In the genomic region with DNA sequence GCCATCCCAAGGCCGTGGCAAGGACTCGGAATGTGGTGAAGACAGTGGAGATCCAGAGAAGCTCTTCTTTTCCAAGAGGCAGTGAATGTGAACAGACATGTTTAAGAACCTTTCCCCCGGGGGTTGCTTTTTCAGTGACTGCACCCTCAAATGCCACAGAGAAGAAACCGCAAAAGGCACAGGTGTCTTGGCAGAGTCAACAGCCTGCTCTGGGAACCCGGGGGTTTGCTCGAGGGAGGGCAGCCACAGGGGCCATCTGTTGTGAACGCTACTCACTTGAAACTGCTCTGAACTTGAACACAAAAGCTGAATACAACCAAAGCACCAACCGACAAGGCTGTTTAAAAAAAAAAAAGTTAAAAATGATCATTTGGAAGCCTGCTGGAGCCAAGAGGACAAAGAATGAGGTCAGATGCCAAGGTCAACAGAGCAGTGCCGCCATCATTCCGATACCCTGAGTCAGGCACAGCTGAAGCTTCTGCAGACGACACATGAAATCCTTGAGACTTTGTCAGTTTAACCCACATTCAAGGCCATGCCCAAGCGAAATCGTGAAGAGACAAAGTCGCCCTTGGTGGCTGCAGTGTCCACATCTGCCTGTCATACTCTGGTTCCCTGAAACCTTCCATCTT, we compare ENCODE assay signal across 9 cellular contexts. TPM values are rescaled to one million over a fixed set of nuclear protein-coding genes. Genes with fewer than 3 reads are reported as not detected.
DNase-seq lines count a peak whose midpoint lies in the region; ATAC-seq, FAIRE-seq and TF ChIP-seq lines count a peak whose summit lies in the region.
"Had no signal": no experiment of that assay in that cellular context is flagged by ENCODE, and none has a peak within 500 bp of the region (broad histone marks: within the 10 kb centered on the region; RNA-seq: fewer than 3 reads in every experiment).

No MANE protein-coding gene starts in this region.

- CTCF ChIA-PET in CD4-positive, alpha-beta T cell (lab: Charles Lee), result interaction anchor here (0.6 to 0.9 kb wide), 2 partner anchors 184 to 357 kb away, joined by 3 to 4 read pairs; no protein-coding TSS in a partner anchor

- H3K4me1 Mint-ChIP-seq in CD4-positive, alpha-beta T cell (ENCODE audit: low read depth), result peaks cover 23% of the 10 kb centered on the region

- H3K27me3 ChIP-seq in CD4-positive, alpha-beta T cell (ENCODE audit: control insufficient read depth, insufficient read depth, low read length), result no peaks in the 10 kb centered on the region

- no peaks in the 10 kb centered on the region for H3K9me3 ChIP-seq in CD4-positive, alpha-beta T cell (ENCODE audit: control insufficient read depth, low read length)

- intact Hi-C loops in CD4-positive, alpha-beta T cell (cut with DNase I, micrococcal nuclease), result no loop called here

- H3K9me3 Mint-ChIP-seq in CD4-positive, alpha-beta T cell, result no peaks in the 10 kb centered on the region

- no peak for DNase-seq in CD4-positive, alpha-beta T cell
- DNase-seq in RCC 7860 (ENCODE audit: low spot score) (peak; percentile 8), foreskin fibroblast (peak; percentile 51 to 69), NCI-H526 (lab: John Stamatoyannopoulos, UW) (no peak)

- H3K4me3 ChIP-seq in foreskin fibroblast (ENCODE audit: low read depth in 1 of 2, low read length in 2 of 2), result no peak overlapping the region

- peak overlapping the region; percentile 45 for H3K4me3 Mint-ChIP-seq in CD4-positive, alpha-beta T cell

- no peak for TF ChIP-seq CTCF in CD4-positive, alpha-beta T cell (IDR thresholded peaks at IDR 0.05)
- no peak for TF ChIP-seq CTCF in foreskin fibroblast (IDR thresholded peaks at IDR 0.05; ENCODE audit: low read depth, low read length)

- H3K27ac Mint-ChIP-seq in CD4-positive, alpha-beta T cell, result peak overlapping the region; percentile 61

- FAIRE-seq in RCC 7860 (lab: Jason Lieb, UNC), result no peak
- FAIRE-seq: colon had no signal

- H3K27me3 Mint-ChIP-seq in CD4-positive, alpha-beta T cell, result no peaks in the 10 kb centered on the region

- H3K27ac ChIP-seq in CD4-positive, alpha-beta T cell (ENCODE audit: low read depth, low read length), result no peak overlapping the region

- POLR2A ChIA-PET in CD4-positive, alpha-beta T cell (lab: Charles Lee), result interaction anchor here (1.2 to 1.9 kb wide), 3 partner anchors 25 to 198 kb away, joined by 3 to 8 read pairs (median 5); no protein-coding TSS in a partner anchor

- H3K36me3 Mint-ChIP-seq in CD4-positive, alpha-beta T cell (ENCODE audit: low read depth), result no peaks in the 10 kb centered on the region

- ATAC-seq in CD4-positive, alpha-beta T cell (ENCODE audit: poor library complexity), result peak; percentile 43
- peak; percentile 55 for ATAC-seq in GM21526 (IDR thresholded peaks at IDR 0.05; ENCODE audit: low FRiP score, unreplicated experiment)
- no peak for ATAC-seq in HG02973 (IDR thresholded peaks at IDR 0.05; ENCODE audit: unreplicated experiment)
- no peak for ATAC-seq in GM18873 (IDR thresholded peaks at IDR 0.05; ENCODE audit: low FRiP score, unreplicated experiment)
- no peak for ATAC-seq in GM21619 (IDR thresholded peaks at IDR 0.05; ENCODE audit: unreplicated experiment)

RNA-seq across cellular contexts. Expression of gene PSMG2, which starts 47.4 kb away (rescaled TPM):
- 10 to 100 TPM; 58.4 to 61.7 TPM for total RNA-seq in CD4-positive, alpha-beta T cell

RNA-seq across cellular contexts. Expression of gene CEP76, which starts 47.7 kb away (rescaled TPM):
- 1 to 10 TPM; 8.0 to 8.7 TPM for total RNA-seq in CD4-positive, alpha-beta T cell

Comparison
In these comparisons a context has a peak if more than half of its experiments do, and no peak if none do; other contexts are left out.
1. ATAC-seq: peak in CD4-positive, alpha-beta T cell (single experiment) and GM21526 (single experiment); none in HG02973 (single experiment), GM18873 (single experiment) and GM21619 (single experiment).
2. DNase-seq: peak in RCC 7860 (single experiment) and foreskin fibroblast (2 of 2); none in CD4-positive, alpha-beta T cell (0 of 10) and NCI-H526 (0 of 2).